Comparison of ENCODE assay signal across 8 cellular contexts in the genomic region with DNA sequence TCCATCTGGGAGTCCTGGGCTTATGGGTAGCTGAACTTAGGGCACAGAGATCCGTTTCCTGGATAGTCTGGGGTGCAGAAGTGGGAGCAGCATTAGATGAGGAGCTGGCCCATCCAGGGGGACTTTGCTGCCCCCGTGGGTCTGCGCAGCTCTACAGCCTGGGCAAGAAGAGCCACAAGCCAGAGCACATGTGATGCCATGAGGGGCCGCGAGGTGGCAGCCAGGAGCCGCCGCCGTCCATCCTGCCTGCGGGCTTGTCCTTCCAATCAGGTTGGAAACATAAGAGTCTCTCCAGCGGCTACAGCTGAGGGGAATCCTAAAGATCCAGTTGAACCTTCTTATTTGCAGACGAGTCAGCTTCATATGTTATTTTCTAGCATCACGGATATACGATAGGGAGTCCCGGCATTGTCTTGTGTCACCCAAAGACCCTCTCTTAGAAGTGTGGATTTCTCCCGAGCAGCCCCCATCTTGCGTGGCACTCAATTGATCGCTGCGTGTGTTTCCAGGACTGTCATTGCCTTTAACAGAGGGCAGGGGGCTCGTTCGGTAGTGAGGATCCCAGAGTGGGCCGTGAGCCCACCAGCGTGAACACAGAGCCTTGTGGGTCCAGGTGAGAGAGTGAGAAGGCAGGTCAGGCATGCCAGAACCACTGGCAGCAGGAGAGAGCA. TPM values are rescaled to one million over a fixed set of nuclear protein-coding genes. Genes with fewer than 3 reads are reported as not detected.
DNase-seq lines count a peak whose midpoint lies in the region; ATAC-seq and TF ChIP-seq lines count a peak whose summit lies in the region.

No MANE protein-coding gene starts in this region.

- no peaks in the 10 kb centered on the region for H3K36me3 ChIP-seq in suprapubic skin

- peak overlapping the region; percentile 39 for H3K27ac ChIP-seq in suprapubic skin

- peaks cover 1 to 5% of the 10 kb centered on the region in 2 donors for H3K9me3 Mint-ChIP-seq in activated T-cell treated with anti-CD3 and anti-CD28 coated beads, Interleukin-2, amount 50 U/mL, for 72 hours
- peaks cover 4% of the 10 kb centered on the region for H3K9me3 Mint-ChIP-seq in neural crest cell

- H3K27ac Mint-ChIP-seq in activated T-cell treated with anti-CD3 and anti-CD28 coated beads, Interleukin-2, amount 50 U/mL, for 72 hours = no peak overlapping the region
- H3K27ac Mint-ChIP-seq in neural crest cell (ENCODE audit: unreplicated experiment) = no peak overlapping the region

- H3K9me3 ChIP-seq in suprapubic skin = no peaks in the 10 kb centered on the region

- H3K36me3 Mint-ChIP-seq in activated T-cell treated with anti-CD3 and anti-CD28 coated beads, Interleukin-2, amount 50 U/mL, for 72 hours (ENCODE audit: insufficient read depth in 2 of 2) = no peaks in the 10 kb centered on the region
- no peaks in the 10 kb centered on the region for H3K36me3 Mint-ChIP-seq in neural crest cell (ENCODE audit: low read depth)

- peaks cover 31% of the 10 kb centered on the region for H3K4me1 ChIP-seq in suprapubic skin

- no peak for TF ChIP-seq POLR2A in suprapubic skin (IDR thresholded peaks at IDR 0.05)

- no peak overlapping the region for H3K4me3 Mint-ChIP-seq in activated T-cell treated with anti-CD3 and anti-CD28 coated beads, Interleukin-2, amount 50 U/mL, for 72 hours
- H3K4me3 Mint-ChIP-seq in neural crest cell = no peak overlapping the region

- 43% methylated on average over 13 of the region's 22 CpGs for WGBS in suprapubic skin

- TF ChIP-seq EP300 in suprapubic skin (IDR thresholded peaks at IDR 0.05) = no peak

- DNase-seq in CMK (ENCODE audit: low read depth) = peak; percentile 27
- DNase-seq in HUDEP-2 (lab: John Stamatoyannopoulos, UW; ENCODE audit: unreplicated experiment in 76 of 76) = peak in 46 of 76 experiments; percentile 2 to 64 (median 28)
- DNase-seq in OCI-M2 (lab: John Stamatoyannopoulos, UW; ENCODE audit: unreplicated experiment) = peak; percentile 24
- DNase-seq in activated T-cell treated with anti-CD3 and anti-CD28 coated beads, Interleukin-2, amount 50 U/mL, for 72 hours = peak; percentile 68 to 73
- peak; percentile 73 for DNase-seq in fibroblast of mammary gland (ENCODE audit: low read depth)
- DNase-seq in neural crest cell (ENCODE audit: low read depth, low spot score) = peak; percentile 77
- DNase-seq in suprapubic skin (ENCODE audit: low spot score in 2 of 2) = peak in 1 of 2 donors; percentile 82

- no peak overlapping the region for H3K4me3 ChIP-seq in fibroblast of mammary gland (ENCODE audit: control insufficient read depth, low read depth, low read length)
- H3K4me3 ChIP-seq in suprapubic skin = no peak overlapping the region

- H3K4me1 Mint-ChIP-seq in activated T-cell treated with anti-CD3 and anti-CD28 coated beads, Interleukin-2, amount 50 U/mL, for 72 hours (ENCODE audit: low read depth) = no peaks in the 10 kb centered on the region
- peaks cover 5% of the 10 kb centered on the region for H3K4me1 Mint-ChIP-seq in neural crest cell

- peaks cover 17% of the 10 kb centered on the region for H3K27me3 Mint-ChIP-seq in activated T-cell treated with anti-CD3 and anti-CD28 coated beads, Interleukin-2, amount 50 U/mL, for 72 hours (ENCODE audit: low read depth)
- H3K27me3 Mint-ChIP-seq in neural crest cell (ENCODE audit: low read depth) = peaks cover 24% of the 10 kb centered on the region

- TF ChIP-seq CTCF in fibroblast of mammary gland (conservative IDR thresholded peaks at IDR 0.05; ENCODE audit: control insufficient read depth, insufficient read depth, low read depth, low read length) (peak; percentile 90), neural crest cell (conservative IDR thresholded peaks at IDR 0.05) (peak; percentile 84), suprapubic skin (IDR thresholded peaks at IDR 0.05) (peak; percentile 85 to 97)

- peak; percentile 73 to 74 for ATAC-seq in activated T-cell treated with anti-CD3 and anti-CD28 coated beads, Interleukin-2, amount 50 U/mL, for 72 hours (replicated peaks in 1 of 2)
- ATAC-seq in HG03469 (IDR thresholded peaks at IDR 0.05; ENCODE audit: unreplicated experiment) = no peak

- no peaks in the 10 kb centered on the region for H3K27me3 ChIP-seq in suprapubic skin

RNA-seq across cellular contexts. Expression of gene C1QTNF1, which starts 22.0 kb away (rescaled TPM):
- total RNA-seq in activated T-cell treated with anti-CD3 and anti-CD28 coated beads, Interleukin-2, amount 50 U/mL, for 72 hours = under 1 TPM; 0.31 to 0.88 TPM
- total RNA-seq in neural crest cell = 0.89 and 1.0 TPM in 2 replicates
- 10 to 100 TPM; 15.7 to 38.1 (median 23.5) TPM for total RNA-seq in suprapubic skin

RNA-seq across cellular contexts. Expression of gene ENGASE, which starts 28.7 kb away (rescaled TPM):
- 10 to 100 TPM; 51.4 to 53.0 TPM for total RNA-seq in activated T-cell treated with anti-CD3 and anti-CD28 coated beads, Interleukin-2, amount 50 U/mL, for 72 hours
- total RNA-seq in neural crest cell = 50.9 and 52.6 TPM in 2 replicates
- 10 to 100 TPM; 20.6 to 87.6 (median 38.4) TPM for total RNA-seq in suprapubic skin

RNA-seq across cellular contexts. Expression of gene CANT1, which starts 36.4 kb away (rescaled TPM):
- total RNA-seq in activated T-cell treated with anti-CD3 and anti-CD28 coated beads, Interleukin-2, amount 50 U/mL, for 72 hours = 10 to 100 TPM; 52.9 to 58.1 TPM
- total RNA-seq in neural crest cell (62.1 and 63.8 TPM in 2 replicates), suprapubic skin (10 to 100 TPM; 21.8 to 37.4 (median 30.1) TPM)
